In the genomic region with DNA sequence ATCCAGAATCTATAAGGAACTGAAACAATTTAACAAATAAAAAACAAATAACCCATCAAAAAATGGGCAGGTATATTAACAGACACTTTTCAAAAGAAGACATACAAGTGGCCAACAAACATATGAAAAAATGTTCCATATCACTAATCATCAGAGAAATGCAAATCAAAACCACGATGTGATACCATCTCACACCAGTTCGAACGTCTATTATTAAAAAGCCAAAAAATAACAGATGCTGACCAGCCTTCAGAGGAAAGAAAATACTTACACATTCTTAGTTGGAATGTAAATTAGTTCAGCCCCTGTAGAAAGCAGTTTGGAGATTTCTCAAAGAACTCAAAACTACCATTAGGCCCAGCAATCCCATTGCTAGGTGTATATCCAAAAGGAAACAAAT, we compare ENCODE assay signal across 1 cellular context.
TF ChIP-seq lines count a peak whose summit lies in the region.

No MANE protein-coding gene starts in this region.

TF ChIP-seq in GM12878, 131 proteins besides CTCF, POLR2A, EP300 and RAD21 (continued from another document):
- TF ChIP-seq, protein P1, sequence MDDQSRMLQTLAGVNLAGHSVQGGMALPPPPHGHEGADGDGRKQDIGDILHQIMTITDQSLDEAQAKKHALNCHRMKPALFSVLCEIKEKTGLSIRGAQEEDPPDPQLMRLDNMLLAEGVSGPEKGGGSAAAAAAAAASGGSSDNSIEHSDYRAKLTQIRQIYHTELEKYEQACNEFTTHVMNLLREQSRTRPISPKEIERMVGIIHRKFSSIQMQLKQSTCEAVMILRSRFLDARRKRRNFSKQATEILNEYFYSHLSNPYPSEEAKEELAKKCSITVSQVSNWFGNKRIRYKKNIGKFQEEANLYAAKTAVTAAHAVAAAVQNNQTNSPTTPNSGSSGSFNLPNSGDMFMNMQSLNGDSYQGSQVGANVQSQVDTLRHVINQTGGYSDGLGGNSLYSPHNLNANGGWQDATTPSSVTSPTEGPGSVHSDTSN (IDR thresholded peaks at IDR 0.05; ENCODE audit: insufficient replicate concordance, low read depth, low read length) = no peak
- TF ChIP-seq ZNF384 (IDR thresholded peaks at IDR 0.05; ENCODE audit: borderline replicate concordance, low read depth, low read length) (no peak), CBX3 (IDR thresholded peaks at IDR 0.05; ENCODE audit: borderline replicate concordance, low read depth) (no peak), NR2F1 (conservative IDR thresholded peaks at IDR 0.05) (no peak), FOXK2 (IDR thresholded peaks at IDR 0.05) (no peak), SUZ12 (IDR thresholded peaks at IDR 0.05; ENCODE audit: unreplicated experiment) (no peak), ASH2L (IDR thresholded peaks at IDR 0.05; ENCODE audit: borderline replicate concordance, low read depth) (no peak), RELA (IDR thresholded peaks at IDR 0.05; ENCODE audit: borderline replicate concordance, partially characterized antibody) (no peak), SIN3A (IDR thresholded peaks at IDR 0.05; ENCODE audit: low read depth, low read length) (no peak), HCFC1 (IDR thresholded peaks at IDR 0.05; ENCODE audit: low read length) (no peak), POU2F2 (IDR thresholded peaks at IDR 0.05; ENCODE audit: borderline replicate concordance, low read depth, low read length) (no peak)
- TF ChIP-seq, protein P2, sequence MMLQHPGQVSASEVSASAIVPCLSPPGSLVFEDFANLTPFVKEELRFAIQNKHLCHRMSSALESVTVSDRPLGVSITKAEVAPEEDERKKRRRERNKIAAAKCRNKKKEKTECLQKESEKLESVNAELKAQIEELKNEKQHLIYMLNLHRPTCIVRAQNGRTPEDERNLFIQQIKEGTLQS (IDR thresholded peaks at IDR 0.05; ENCODE audit: borderline replicate concordance, extremely low read depth, low read depth, low read length) = no peak
- TF ChIP-seq, protein P3, sequence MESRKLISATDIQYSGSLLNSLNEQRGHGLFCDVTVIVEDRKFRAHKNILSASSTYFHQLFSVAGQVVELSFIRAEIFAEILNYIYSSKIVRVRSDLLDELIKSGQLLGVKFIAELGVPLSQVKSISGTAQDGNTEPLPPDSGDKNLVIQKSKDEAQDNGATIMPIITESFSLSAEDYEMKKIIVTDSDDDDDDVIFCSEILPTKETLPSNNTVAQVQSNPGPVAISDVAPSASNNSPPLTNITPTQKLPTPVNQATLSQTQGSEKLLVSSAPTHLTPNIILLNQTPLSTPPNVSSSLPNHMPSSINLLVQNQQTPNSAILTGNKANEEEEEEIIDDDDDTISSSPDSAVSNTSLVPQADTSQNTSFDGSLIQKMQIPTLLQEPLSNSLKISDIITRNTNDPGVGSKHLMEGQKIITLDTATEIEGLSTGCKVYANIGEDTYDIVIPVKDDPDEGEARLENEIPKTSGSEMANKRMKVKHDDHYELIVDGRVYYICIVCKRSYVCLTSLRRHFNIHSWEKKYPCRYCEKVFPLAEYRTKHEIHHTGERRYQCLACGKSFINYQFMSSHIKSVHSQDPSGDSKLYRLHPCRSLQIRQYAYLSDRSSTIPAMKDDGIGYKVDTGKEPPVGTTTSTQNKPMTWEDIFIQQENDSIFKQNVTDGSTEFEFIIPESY (IDR thresholded peaks at IDR 0.05) = no peak
- TF ChIP-seq, protein P4, sequence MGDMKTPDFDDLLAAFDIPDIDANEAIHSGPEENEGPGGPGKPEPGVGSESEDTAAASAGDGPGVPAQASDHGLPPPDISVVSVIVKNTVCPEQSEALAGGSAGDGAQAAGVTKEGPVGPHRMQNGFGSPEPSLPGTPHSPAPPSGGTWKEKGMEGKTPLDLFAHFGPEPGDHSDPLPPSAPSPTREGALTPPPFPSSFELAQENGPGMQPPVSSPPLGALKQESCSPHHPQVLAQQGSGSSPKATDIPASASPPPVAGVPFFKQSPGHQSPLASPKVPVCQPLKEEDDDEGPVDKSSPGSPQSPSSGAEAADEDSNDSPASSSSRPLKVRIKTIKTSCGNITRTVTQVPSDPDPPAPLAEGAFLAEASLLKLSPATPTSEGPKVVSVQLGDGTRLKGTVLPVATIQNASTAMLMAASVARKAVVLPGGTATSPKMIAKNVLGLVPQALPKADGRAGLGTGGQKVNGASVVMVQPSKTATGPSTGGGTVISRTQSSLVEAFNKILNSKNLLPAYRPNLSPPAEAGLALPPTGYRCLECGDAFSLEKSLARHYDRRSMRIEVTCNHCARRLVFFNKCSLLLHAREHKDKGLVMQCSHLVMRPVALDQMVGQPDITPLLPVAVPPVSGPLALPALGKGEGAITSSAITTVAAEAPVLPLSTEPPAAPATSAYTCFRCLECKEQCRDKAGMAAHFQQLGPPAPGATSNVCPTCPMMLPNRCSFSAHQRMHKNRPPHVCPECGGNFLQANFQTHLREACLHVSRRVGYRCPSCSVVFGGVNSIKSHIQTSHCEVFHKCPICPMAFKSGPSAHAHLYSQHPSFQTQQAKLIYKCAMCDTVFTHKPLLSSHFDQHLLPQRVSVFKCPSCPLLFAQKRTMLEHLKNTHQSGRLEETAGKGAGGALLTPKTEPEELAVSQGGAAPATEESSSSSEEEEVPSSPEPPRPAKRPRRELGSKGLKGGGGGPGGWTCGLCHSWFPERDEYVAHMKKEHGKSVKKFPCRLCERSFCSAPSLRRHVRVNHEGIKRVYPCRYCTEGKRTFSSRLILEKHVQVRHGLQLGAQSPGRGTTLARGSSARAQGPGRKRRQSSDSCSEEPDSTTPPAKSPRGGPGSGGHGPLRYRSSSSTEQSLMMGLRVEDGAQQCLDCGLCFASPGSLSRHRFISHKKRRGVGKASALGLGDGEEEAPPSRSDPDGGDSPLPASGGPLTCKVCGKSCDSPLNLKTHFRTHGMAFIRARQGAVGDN (IDR thresholded peaks at IDR 0.05) = no peak
